In the genomic region with DNA sequence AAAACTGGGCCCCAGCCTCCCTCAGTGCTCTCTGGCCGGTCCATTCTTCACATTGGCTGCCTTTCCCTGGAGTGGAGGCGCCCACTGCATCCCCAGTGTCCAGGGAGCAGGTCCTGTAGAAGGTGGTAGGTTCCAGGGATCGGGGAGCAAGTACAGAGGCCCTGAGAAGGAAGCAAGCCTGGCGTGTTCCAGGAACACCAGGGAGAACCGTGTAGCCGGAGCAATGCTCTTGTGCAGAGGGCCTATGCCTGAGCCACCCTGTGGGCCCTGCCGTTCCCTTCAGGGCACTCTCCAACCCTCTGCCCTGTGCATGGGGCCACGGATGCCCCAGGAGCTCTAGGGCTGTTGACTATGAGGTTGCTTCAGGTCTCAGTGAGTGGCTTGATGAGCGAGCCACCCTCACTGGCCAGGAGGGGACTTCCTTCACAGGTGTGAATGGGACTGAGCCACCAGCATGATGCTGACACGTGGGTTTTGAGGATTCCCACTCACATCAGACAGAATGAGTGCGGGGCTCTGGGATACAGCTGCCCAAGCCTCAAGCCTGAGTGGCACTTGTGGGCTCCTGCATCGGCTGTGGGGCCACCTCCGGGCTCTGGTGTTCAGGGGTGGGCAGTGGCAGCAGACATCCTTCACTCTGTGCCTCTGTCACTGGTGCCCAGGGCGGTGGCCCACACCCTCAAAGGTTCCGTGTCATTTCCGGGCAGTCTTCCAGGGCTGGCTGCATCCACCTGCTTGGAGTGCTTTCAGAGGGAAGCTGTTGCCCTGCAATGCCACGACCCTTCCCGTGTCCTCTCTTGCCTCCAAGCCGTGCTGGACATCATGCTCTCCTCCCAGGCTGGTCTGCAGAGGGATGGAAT, we compare ENCODE assay signal across 17 cellular contexts. TPM values are rescaled to one million over a fixed set of nuclear protein-coding genes. Genes with fewer than 3 reads are reported as not detected.
DNase-seq lines count a peak whose midpoint lies in the region; ATAC-seq and TF ChIP-seq lines count a peak whose summit lies in the region.
"Had no signal": no experiment of that assay in that cellular context is flagged by ENCODE, and none has a peak within 500 bp of the region (broad histone marks: within the 10 kb centered on the region; RNA-seq: fewer than 3 reads in every experiment).

No MANE protein-coding gene starts in this region.

- TF ChIP-seq POLR2A in ovary (IDR thresholded peaks at IDR 0.05) = no peak

- H3K4me1 ChIP-seq in ovary (ENCODE audit: insufficient read depth) (peaks cover 5% of the 10 kb centered on the region), upper lobe of right lung (peaks cover 3% of the 10 kb centered on the region)

- ATAC-seq in left cardiac atrium = no peak
- ATAC-seq in upper lobe of right lung = no peak
- no peak for ATAC-seq in HG02884 (IDR thresholded peaks at IDR 0.05; ENCODE audit: unreplicated experiment)
- ATAC-seq: GM23338 had no signal

- DNase-seq in activated effector memory CD4-positive, alpha-beta T cell treated with anti-CD3 and anti-CD28 coated beads, Interleukin-2, amount 50 U/mL, for 16 hours = peak; percentile 48
- DNase-seq in activated effector memory CD4-positive, alpha-beta T cell treated with Interleukin-2 at 50 U/mL for 16 hours = no peak
- DNase-seq in left cardiac atrium = peak; percentile 10
- peak in 3 of 5 donors; percentile 12 to 28 (median 18) for DNase-seq in ovary
- DNase-seq in upper lobe of right lung = peak; percentile 65
- DNase-seq in activated CD4-positive, CD25-positive, alpha-beta regulatory T cell treated with anti-CD3 and anti-CD28 coated beads, Interleukin-2, amount 50 U/mL, for 72 hours = no peak
- no peak for DNase-seq in GF-D8 (lab: John Stamatoyannopoulos, UW)
- DNase-seq: C1 segment of cervical spinal cord, NCI-H1092, NCI-H146, NCI-H2081 treated with DMSO at 0.1 percent for 48 hours, NCI-H510A, NCI-H82, SHP77 had no signal

- intact Hi-C loops in left cardiac atrium (cut with DNase I) = no loop called here
- intact Hi-C loops in ovary (cut with DNase I) = no loop called here
- intact Hi-C loops in upper lobe of right lung (cut with DNase I) = no loop called here

- H3K36me3 ChIP-seq in ovary = no peaks in the 10 kb centered on the region
- no peaks in the 10 kb centered on the region for H3K36me3 ChIP-seq in upper lobe of right lung

- no peak overlapping the region for H3K4me3 ChIP-seq in ovary
- no peak overlapping the region for H3K4me3 ChIP-seq in upper lobe of right lung
- H3K4me3 ChIP-seq: GM23338 had no signal

- no peak overlapping the region for H3K27ac ChIP-seq in ovary
- no peak overlapping the region for H3K27ac ChIP-seq in upper lobe of right lung
- H3K27ac ChIP-seq: KMS-11 had no signal

- no peak for TF ChIP-seq EP300 in ovary (IDR thresholded peaks at IDR 0.05)

- H3K9me3 ChIP-seq in ovary (no peaks in the 10 kb centered on the region), upper lobe of right lung (no peaks in the 10 kb centered on the region)

- no peak for TF ChIP-seq CTCF in ovary (IDR thresholded peaks at IDR 0.05)
- TF ChIP-seq CTCF in upper lobe of right lung (IDR thresholded peaks at IDR 0.05) = no peak

- H3K27me3 ChIP-seq in ovary (no peaks in the 10 kb centered on the region), upper lobe of right lung (no peaks in the 10 kb centered on the region)

- WGBS in ovary, 3 donors = 87 to 89% (median 88%) methylated on average over 14 to 19 of the region's 19 CpGs

RNA-seq across cellular contexts. Expression of a gene that starts 54.4 kb away (rescaled TPM):
- total RNA-seq in left cardiac atrium = 10 to 100 TPM; 15.0 to 22.7 TPM
- total RNA-seq in ovary = 10 to 100 TPM in 5 of 7 donors, 1 to 10 TPM in 2; 7.9 to 31.8 (median 11.5) TPM
- polyA plus RNA-seq in ovary = 10 to 100 TPM in 1 of 2 donors, 1 to 10 TPM in 1; 9.6 to 26.7 TPM
- total RNA-seq in upper lobe of right lung = 16.4 TPM

Comparison
In these comparisons a context has a peak if more than half of its experiments do, and no peak if none do; other contexts are left out.
1. DNase-seq: peak in activated effector memory CD4-positive, alpha-beta T cell treated with anti-CD3 and anti-CD28 coated beads, Interleukin-2, amount 50 U/mL, for 16 hours (single experiment), left cardiac atrium (single experiment), ovary (3 of 5) and upper lobe of right lung (single experiment); none in activated effector memory CD4-positive, alpha-beta T cell treated with Interleukin-2 at 50 U/mL for 16 hours (single experiment), activated CD4-positive, CD25-positive, alpha-beta regulatory T cell treated with anti-CD3 and anti-CD28 coated beads, Interleukin-2, amount 50 U/mL, for 72 hours (single experiment) and GF-D8 (single experiment).